18 cellular contexts compared by ENCODE assay signal in the genomic region with DNA sequence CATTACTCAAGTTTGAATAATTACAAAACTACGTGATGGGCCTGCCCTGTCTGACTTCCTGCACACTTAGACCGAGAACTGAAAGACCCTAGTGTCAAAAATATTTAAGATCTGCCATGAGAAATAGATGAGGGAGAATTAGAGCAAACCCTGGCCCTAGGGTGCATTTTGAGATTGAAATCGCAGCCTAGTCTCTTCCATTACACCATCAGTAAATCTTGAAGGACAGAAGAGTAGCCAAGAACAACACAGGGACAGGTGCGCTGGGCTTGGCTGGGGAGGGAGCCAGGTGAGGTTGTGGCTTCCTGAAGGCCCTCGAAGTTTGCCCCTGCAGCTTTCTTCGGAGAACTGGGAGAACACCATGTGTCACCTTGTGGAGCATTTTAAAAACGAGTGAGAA. TPM values are rescaled to one million over a fixed set of nuclear protein-coding genes. Genes with fewer than 3 reads are reported as not detected.
DNase-seq lines count a peak whose midpoint lies in the region; ATAC-seq lines count a peak whose summit lies in the region.
"Had no signal": no experiment of that assay in that cellular context is flagged by ENCODE, and none has a peak within 500 bp of the region (broad histone marks: within the 10 kb centered on the region; RNA-seq: fewer than 3 reads in every experiment).

No MANE protein-coding gene starts in this region.

- ATAC-seq in HG02884 (IDR thresholded peaks at IDR 0.05; ENCODE audit: unreplicated experiment): no peak
- no peak for ATAC-seq in Right ventricle myocardium inferior
- ATAC-seq: GM23338, HCT116 had no signal

- intact Hi-C loops in posterior vena cava (cut with DNase I) (no loop called here), Right ventricle myocardium inferior (cut with DNase I) (no loop called here)

- DNase-seq in NCI-H526 treated with DMSO at 0.1 percent for 48 hours (lab: John Stamatoyannopoulos, UW) (peak; percentile 24), NCI-H526 (lab: John Stamatoyannopoulos, UW) (no peak), RPMI8226 (peak; percentile 62), cerebellum (ENCODE audit: low spot score) (peak; percentile 19), posterior vena cava (ENCODE audit: low spot score) (no peak), Right ventricle myocardium inferior (ENCODE audit: missing footprints) (no peak)
- DNase-seq: AML-193; BE2C; CD4-positive, alpha-beta T cell; CD8-positive, alpha-beta memory T cell; DMS 273 treated with DMSO at 0.1 percent for 48 hours; DMS79; EL; GF-D8; H9 had no signal

RNA-seq across cellular contexts. Expression of gene KIF26B, which starts 36.7 kb away (rescaled TPM):
- total RNA-seq in cerebellum (22.0 TPM), posterior vena cava (under 1 TPM; 0.62 to 0.65 TPM), Right ventricle myocardium inferior (3.8 TPM)

Comparison
In these comparisons a context has a peak if more than half of its experiments do, and no peak if none do; other contexts are left out.
1. DNase-seq: peak in NCI-H526 treated with DMSO at 0.1 percent for 48 hours (single experiment), RPMI8226 (single experiment) and cerebellum (single experiment); none in NCI-H526 (0 of 2), posterior vena cava (single experiment) and Right ventricle myocardium inferior (single experiment).